Comparison of ENCODE assay signal across 15 cellular contexts in the genomic region with DNA sequence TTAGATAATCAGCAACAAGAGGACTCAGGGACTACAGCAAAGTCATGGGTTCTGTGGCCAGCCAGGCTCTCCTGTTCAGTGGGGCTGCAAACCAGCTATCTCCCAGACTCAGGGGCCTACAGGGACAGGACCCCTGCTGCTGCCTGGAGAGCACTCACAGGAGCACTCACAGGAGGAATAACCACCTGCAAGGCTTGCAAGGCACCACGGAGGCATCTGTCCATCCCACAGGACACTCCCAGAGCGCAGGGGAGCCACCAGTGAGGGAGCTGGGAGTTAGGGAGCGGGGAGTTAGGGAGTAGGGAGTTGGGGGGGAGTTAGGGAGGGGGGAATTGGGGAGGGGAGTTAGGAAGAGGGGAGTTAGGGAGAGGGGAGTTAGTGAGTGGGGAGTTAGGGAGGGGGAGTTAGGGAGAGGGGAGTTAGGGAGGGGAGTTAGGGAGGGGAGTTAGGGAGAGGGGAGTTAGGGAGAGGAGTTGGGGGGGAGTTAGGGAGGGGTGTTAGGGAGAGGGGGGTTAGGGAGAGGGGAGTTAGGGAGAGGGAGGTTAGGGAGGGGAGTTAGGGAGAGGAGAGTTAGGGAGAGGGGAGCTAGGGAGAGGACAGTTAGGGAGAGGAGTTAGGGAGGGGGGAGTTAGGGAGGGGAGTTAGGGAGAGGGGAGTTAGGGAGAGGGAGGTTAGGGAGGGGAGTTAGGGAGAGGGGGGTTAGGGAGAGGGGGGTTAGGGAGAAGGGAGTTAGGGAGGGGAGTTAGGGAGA. TPM values are rescaled to one million over a fixed set of nuclear protein-coding genes. Genes with fewer than 3 reads are reported as not detected.
A peak's percentile ranks its signal among the peaks of the same experiment; 100 is the strongest.
DNase-seq lines count a peak whose midpoint lies in the region; ATAC-seq and TF ChIP-seq lines count a peak whose summit lies in the region.
"Had no signal": no experiment of that assay in that cellular context is flagged by ENCODE, and none has a peak within 500 bp of the region (broad histone marks: within the 10 kb centered on the region; RNA-seq: fewer than 3 reads in every experiment).

No MANE protein-coding gene starts in this region.

- H4K12ac ChIP-seq in trophoblast cell (ENCODE audit: low read depth, low read length), result no peak overlapping the region

- H3K4me3 Mint-ChIP-seq in endodermal cell, result no peak overlapping the region

- H3K27ac ChIP-seq in endodermal cell (ENCODE audit: low read depth, low read length) (peak overlapping the region; percentile 36), trophoblast cell (ENCODE audit: low read depth, low read length) (no peak overlapping the region)
- H3K27ac ChIP-seq: BLaER1, body of pancreas had no signal

- H3K36me3 Mint-ChIP-seq in endodermal cell (ENCODE audit: low read depth), result peaks cover 34% of the 10 kb centered on the region

- no peaks in the 10 kb centered on the region for H3K9me3 Mint-ChIP-seq in endodermal cell

- no peak overlapping the region for H3K18ac ChIP-seq in trophoblast cell (ENCODE audit: low read length)

- H3K79me2 ChIP-seq in trophoblast cell (ENCODE audit: control insufficient read depth, insufficient read depth, low read length, poor library complexity), result peaks cover 6% of the 10 kb centered on the region

- TF ChIP-seq CTCF in GM13976 (IDR thresholded peaks at IDR 0.05; ENCODE audit: borderline replicate concordance, control extremely low read depth, extremely low read depth, insufficient read depth, missing control alignments) (no peak), LNCaP clone FGC (IDR thresholded peaks at IDR 0.05; ENCODE audit: control insufficient read depth, extremely low read depth, insufficient read depth) (no peak), endodermal cell (conservative IDR thresholded peaks at IDR 0.05) (no peak)

- no peak overlapping the region for H3K14ac ChIP-seq in trophoblast cell (ENCODE audit: low read length)

- H3K4me3 ChIP-seq in LNCaP clone FGC (ENCODE audit: low read depth, low read length), result peak overlapping the region; percentile 53
- no peak overlapping the region for H3K4me3 ChIP-seq in endodermal cell (ENCODE audit: low read length)
- H3K4me3 ChIP-seq in trophoblast cell (ENCODE audit: low read depth, low read length), result no peak overlapping the region
- H3K4me3 ChIP-seq: BLaER1, body of pancreas had no signal

- H3K9me3 ChIP-seq in endodermal cell (ENCODE audit: control insufficient read depth, low read length) (no peaks in the 10 kb centered on the region), trophoblast cell (ENCODE audit: insufficient read depth, low read depth, low read length) (no peaks in the 10 kb centered on the region)
- H3K9me3 ChIP-seq: BLaER1, body of pancreas had no signal

- H2AFZ ChIP-seq in trophoblast cell (ENCODE audit: insufficient read depth, low read length, poor library complexity), result no peak overlapping the region

- no peak overlapping the region for H3K23ac ChIP-seq in trophoblast cell (ENCODE audit: low read length)

- H3K4ac ChIP-seq in trophoblast cell (ENCODE audit: low read depth, low read length), result peak overlapping the region; percentile 80

- H3K4me1 Mint-ChIP-seq in endodermal cell, result peaks cover 11% of the 10 kb centered on the region

- no peak overlapping the region for H2BK12ac ChIP-seq in trophoblast cell (ENCODE audit: low read length)

- no peak overlapping the region for H3K27ac Mint-ChIP-seq in endodermal cell

- H3K4me1 ChIP-seq in endodermal cell (ENCODE audit: control insufficient read depth, insufficient read depth, low read length) (peaks cover 3% of the 10 kb centered on the region), trophoblast cell (ENCODE audit: control insufficient read depth in 1 of 2, insufficient read depth in 2 of 2, low read length in 2 of 2) (peaks cover 12 to 20% of the 10 kb centered on the region in 2 experiments)

- H3K9ac ChIP-seq in endodermal cell (ENCODE audit: extremely low read depth, low read length, poor library complexity, severe bottlenecking) (no peak overlapping the region), trophoblast cell (ENCODE audit: low read length) (no peak overlapping the region)
- H3K9ac ChIP-seq: BLaER1 had no signal

- H3K4me2 ChIP-seq in trophoblast cell (ENCODE audit: low read length), result no peak overlapping the region
- H3K4me2 ChIP-seq: BLaER1 had no signal

- in situ Hi-C loops in GM13976 (cut with MboI; ENCODE audit: low sequenced_read_pairs, unreplicated experiment), result no loop called here

- H3K79me1 ChIP-seq in trophoblast cell (ENCODE audit: low read length), result no peaks in the 10 kb centered on the region

- H4K8ac ChIP-seq in trophoblast cell (ENCODE audit: low read depth, low read length), result no peak overlapping the region

- no peak overlapping the region for H2BK120ac ChIP-seq in trophoblast cell (ENCODE audit: insufficient read depth, low read length, poor library complexity)

- no peak overlapping the region for H4K91ac ChIP-seq in trophoblast cell (ENCODE audit: low read depth, low read length)

- DNase-seq in GM13976 (ENCODE audit: low spot score) (peak; percentile 16), LNCaP clone FGC (ENCODE audit: low read depth) (no peak), endodermal cell (peak; percentile 74), trophoblast cell (no peak), RPMI8226 (no peak)
- DNase-seq: body of pancreas, dermis blood vessel endothelial cell, glutamatergic neuron, IMR-90, NCI-H1048, NCI-H2107 had no signal

- H3K36me3 ChIP-seq in endodermal cell (ENCODE audit: control insufficient read depth, insufficient read depth, low read length) (peaks cover 15% of the 10 kb centered on the region), trophoblast cell (ENCODE audit: control insufficient read depth in 1 of 2, insufficient read depth in 2 of 2, low read length in 2 of 2) (peaks cover 24 to 35% of the 10 kb centered on the region in 2 experiments)

- ATAC-seq in HG02970 (IDR thresholded peaks at IDR 0.05; ENCODE audit: low FRiP score, unreplicated experiment) (no peak), GM18502 (IDR thresholded peaks at IDR 0.05; ENCODE audit: poor library complexity, unreplicated experiment) (no peak)
- ATAC-seq: body of pancreas, esophagus mucosa had no signal

- no peak overlapping the region for H2BK5ac ChIP-seq in trophoblast cell (ENCODE audit: low read depth, low read length, poor library complexity)

- H3K27me3 ChIP-seq in endodermal cell (ENCODE audit: control insufficient read depth, insufficient read depth, low read length, poor library complexity, severe bottlenecking) (no peaks in the 10 kb centered on the region), trophoblast cell (ENCODE audit: insufficient read depth, low read length) (no peaks in the 10 kb centered on the region)
- H3K27me3 ChIP-seq: BLaER1, body of pancreas had no signal

- H2AK5ac ChIP-seq in trophoblast cell (ENCODE audit: low read length), result no peak overlapping the region

- 75% methylated on average over 3 of the region's 3 CpGs; no CpG with 5 or more reads in 1 of the 2 experiments for WGBS in endodermal cell (ENCODE audit: insufficient coverage in 1 of 2, insufficient read length in 1 of 2), 2 experiments
- 92% methylated on average over 1 of the region's 3 CpGs for WGBS in trophoblast cell (ENCODE audit: extremely low coverage, insufficient coverage, insufficient read length)

- peaks cover 40% of the 10 kb centered on the region for H3K27me3 Mint-ChIP-seq in endodermal cell (ENCODE audit: insufficient read depth)

RNA-seq across cellular contexts. Expression of gene CANT1, which starts 5.7 kb away (rescaled TPM):
- 10 to 100 TPM; 57.5 to 61.8 TPM for total RNA-seq in endodermal cell
- polyA plus RNA-seq in endodermal cell (2013, experiment 1 of 2), result 50.7 TPM
- 48.7 TPM for polyA plus RNA-seq in endodermal cell (2013, experiment 2 of 2)
- polyA plus RNA-seq in trophoblast cell (2013), result 60.8 and 62.9 TPM in 2 replicates

RNA-seq across cellular contexts. Expression of gene C1QTNF1, which starts 20.1 kb away (rescaled TPM):
- total RNA-seq in endodermal cell, result 10 to 100 TPM; 16.0 to 16.5 TPM
- polyA plus RNA-seq in endodermal cell (2013, experiment 1 of 2), result 1.5 TPM
- 1.7 TPM for polyA plus RNA-seq in endodermal cell (2013, experiment 2 of 2)
- polyA plus RNA-seq in trophoblast cell (2013), result 11.5 and 12.7 TPM in 2 replicates

RNA-seq across cellular contexts. Expression of gene LGALS3BP, which starts 24.1 kb away (rescaled TPM):
- 10 to 100 TPM; 23.3 to 71.4 TPM for total RNA-seq in endodermal cell
- 51.4 TPM for polyA plus RNA-seq in endodermal cell (2013, experiment 1 of 2)
- polyA plus RNA-seq in endodermal cell (2013, experiment 2 of 2), result 47.9 TPM
- 9.1 and 9.3 TPM in 2 replicates for polyA plus RNA-seq in trophoblast cell (2013)

Comparison
In these comparisons a context has a peak if more than half of its experiments do, and no peak if none do; other contexts are left out.
1. DNase-seq: peak in GM13976 (single experiment) and endodermal cell (single experiment); none in LNCaP clone FGC (single experiment), trophoblast cell (0 of 2) and RPMI8226 (single experiment).